9 cellular contexts compared by ENCODE assay signal in genomic region chr7:151447901-151448260, GRCh38. TPM values are rescaled to one million over a fixed set of nuclear protein-coding genes. Genes with fewer than 3 reads are reported as not detected.
DNase-seq lines count a peak whose midpoint lies in the region; ATAC-seq and TF ChIP-seq lines count a peak whose summit lies in the region.
"Had no signal": no experiment of that assay in that cellular context is flagged by ENCODE, and none has a peak within 500 bp of the region (broad histone marks: within the 10 kb centered on the region; RNA-seq: fewer than 3 reads in every experiment).

No MANE protein-coding gene starts in this region.

- ATAC-seq in activated T-cell treated with anti-CD3 and anti-CD28 coated beads, Interleukin-2, amount 50 U/mL, for 4 hours = no peak
- ATAC-seq in memory B cell (ENCODE audit: low read depth) (no peak), thoracic aorta (ENCODE audit: insufficient number of reproducible peaks, low FRiP score, low read depth) (no peak)

- peaks cover 14% of the 10 kb centered on the region for H3K4me1 Mint-ChIP-seq in activated T-cell treated with anti-CD3 and anti-CD28 coated beads, Interleukin-2, amount 50 U/mL, for 4 hours (ENCODE audit: low read depth)
- H3K4me1 Mint-ChIP-seq in MCF 10A (ENCODE audit: insufficient read depth, unreplicated experiment) = no peaks in the 10 kb centered on the region
- H3K4me1 Mint-ChIP-seq in memory B cell = no peaks in the 10 kb centered on the region

- no peaks in the 10 kb centered on the region for H3K27me3 Mint-ChIP-seq in activated T-cell treated with anti-CD3 and anti-CD28 coated beads, Interleukin-2, amount 50 U/mL, for 4 hours (ENCODE audit: low read depth)
- H3K27me3 Mint-ChIP-seq in MCF 10A (ENCODE audit: insufficient read depth, unreplicated experiment) (no peaks in the 10 kb centered on the region), memory B cell (peaks cover 11% of the 10 kb centered on the region)

- no peaks in the 10 kb centered on the region for H3K36me3 Mint-ChIP-seq in activated T-cell treated with anti-CD3 and anti-CD28 coated beads, Interleukin-2, amount 50 U/mL, for 4 hours (ENCODE audit: insufficient read depth)
- H3K36me3 Mint-ChIP-seq in MCF 10A (ENCODE audit: insufficient read depth, unreplicated experiment) = no peaks in the 10 kb centered on the region
- no peaks in the 10 kb centered on the region for H3K36me3 Mint-ChIP-seq in memory B cell

- TF ChIP-seq CTCF in MCF 10A (IDR thresholded peaks at IDR 0.05; ENCODE audit: unreplicated experiment) (no peak), thoracic aorta (IDR thresholded peaks at IDR 0.05) (no peak)

- H3K4me3 Mint-ChIP-seq in activated T-cell treated with anti-CD3 and anti-CD28 coated beads, Interleukin-2, amount 50 U/mL, for 4 hours = peak overlapping the region; percentile 49
- peak overlapping the region; percentile 45 for H3K4me3 Mint-ChIP-seq in MCF 10A (ENCODE audit: unreplicated experiment)
- H3K4me3 Mint-ChIP-seq in memory B cell = peak overlapping the region; percentile 78

- H3K9me3 ChIP-seq in thoracic aorta = no peaks in the 10 kb centered on the region

- CTCF ChIA-PET in MCF 10A (lab: Yijun Ruan, JAX) = interaction anchor here (0.5 to 9.0 kb wide), 34 partner anchors 9 to 675 kb away, joined by 3 to 222 read pairs (median 5); partner anchors contain the start of gene CRYGN

- H3K4me1 ChIP-seq in thoracic aorta (ENCODE audit: control insufficient read depth in 1 of 2, low read depth in 2 of 2) = peaks cover 0 to 12% of the 10 kb centered on the region in 2 donors
- H3K4me1 ChIP-seq: foreskin keratinocyte had no signal

- no peaks in the 10 kb centered on the region for H3K27me3 ChIP-seq in thoracic aorta (replicated peaks; ENCODE audit: insufficient read depth)

- H3K9me3 Mint-ChIP-seq in activated T-cell treated with anti-CD3 and anti-CD28 coated beads, Interleukin-2, amount 50 U/mL, for 4 hours = no peaks in the 10 kb centered on the region
- H3K9me3 Mint-ChIP-seq in MCF 10A (ENCODE audit: unreplicated experiment) = no peaks in the 10 kb centered on the region
- H3K9me3 Mint-ChIP-seq in memory B cell = no peaks in the 10 kb centered on the region

- intact Hi-C loops in MCF 10A (cut with micrococcal nuclease) = loop anchor here (1.0 to 2.0 kb wide), 2 partner anchors 80 to 133 kb away; no protein-coding TSS in a partner anchor

- no TSS peak for BruUV-seq in MCF 10A (replicated peaks; lab: Mats Ljungman, UMichigan)

- POLR2A ChIA-PET in MCF 10A (lab: Yijun Ruan, JAX) = interaction anchor here (0.6 to 0.9 kb wide), 2 partner anchors 132 to 195 kb away, joined by 3 to 4 read pairs; no protein-coding TSS in a partner anchor

- H3K4me3 ChIP-seq in thoracic aorta = peak overlapping the region; percentile 77

- H3K27ac Mint-ChIP-seq in MCF 10A (ENCODE audit: low read depth, unreplicated experiment) (no peak overlapping the region), memory B cell (no peak overlapping the region)

- H3K36me3 ChIP-seq in thoracic aorta = no peaks in the 10 kb centered on the region

- H3K27ac ChIP-seq in thoracic aorta = peak overlapping the region in 1 of 2 donors; percentile 31
- H3K27ac ChIP-seq: foreskin keratinocyte had no signal

- no peak for DNase-seq in activated T-cell treated with anti-CD3 and anti-CD28 coated beads, Interleukin-2, amount 50 U/mL, for 4 hours
- DNase-seq in activated T-cell treated with anti-CD3 and anti-CD28 coated beads for 4 hours (no peak), MCF 10A (ENCODE audit: unreplicated experiment) (no peak), memory B cell (ENCODE audit: low spot score in 2 of 2) (no peak), thoracic aorta (ENCODE audit: low spot score) (no peak), cerebellum (ENCODE audit: low spot score) (no peak), kidney glomerular epithelial cell (lab: John Stamatoyannopoulos, UW) (no peak), GOT3 (lab: John Stamatoyannopoulos, UW) (no peak)

RNA-seq across cellular contexts. Expression of gene CRYGN, which starts 7.9 kb away (rescaled TPM):
- total RNA-seq in activated T-cell treated with anti-CD3 and anti-CD28 coated beads, Interleukin-2, amount 50 U/mL, for 4 hours = not detected
- total RNA-seq in MCF 10A (2022) (not detected in 2 replicates), thoracic aorta (under 1 TPM in 1 of 2 donors, not detected in 1; 0.35 TPM), cerebellum (not detected)
- total RNA-seq: foreskin keratinocyte had no signal

RNA-seq across cellular contexts. Expression of gene WDR86, which starts 38.0 kb away (rescaled TPM):
- total RNA-seq in activated T-cell treated with anti-CD3 and anti-CD28 coated beads, Interleukin-2, amount 50 U/mL, for 4 hours = under 1 TPM; 0.27 to 0.46 (median 0.37) TPM
- total RNA-seq in MCF 10A (2022) (not detected in 2 replicates), thoracic aorta (1 to 10 TPM in 1 of 2 donors, not detected in 1; 8.5 TPM), cerebellum (33.8 TPM)
- total RNA-seq: foreskin keratinocyte had no signal
